ENCODE assay signal across 9 cellular contexts in the genomic region with DNA sequence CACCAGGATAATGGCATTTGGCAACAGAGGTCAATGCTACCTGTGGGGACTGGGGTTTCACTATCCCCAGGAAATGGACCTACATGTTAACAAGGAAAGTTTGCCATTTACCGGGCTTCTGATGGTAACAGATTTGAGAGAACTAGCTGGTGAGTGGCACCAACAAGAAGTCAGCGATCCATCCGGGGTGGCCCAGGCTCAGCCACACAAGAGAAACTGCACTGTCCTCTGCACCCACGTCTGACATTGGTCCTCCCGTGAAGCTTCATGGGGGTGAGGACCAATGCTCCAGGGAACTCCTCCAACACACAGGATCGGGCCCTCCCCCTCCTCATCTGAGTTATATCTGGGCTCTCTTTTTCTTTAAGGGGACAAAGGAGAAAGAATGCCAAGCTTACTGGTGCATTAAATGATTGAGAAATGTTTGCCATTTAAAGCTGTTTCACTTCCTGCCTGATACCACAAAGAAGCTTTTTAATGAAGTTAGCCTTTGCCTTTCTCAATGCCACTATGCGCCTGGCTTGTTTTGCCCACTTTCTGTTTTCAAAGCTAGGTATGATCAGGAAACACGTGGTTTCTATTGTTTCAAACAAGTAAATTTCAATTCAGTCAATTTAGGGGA.
A peak's percentile ranks its signal among the peaks of the same experiment; 100 is the strongest.
DNase-seq lines count a peak whose midpoint lies in the region; ATAC-seq, FAIRE-seq and TF ChIP-seq lines count a peak whose summit lies in the region.
"Had no signal": no experiment of that assay in that cellular context is flagged by ENCODE, and none has a peak within 500 bp of the region (broad histone marks: within the 10 kb centered on the region; RNA-seq: fewer than 3 reads in every experiment).

No MANE protein-coding gene starts in this region.

- peaks cover 20 to 26% of the 10 kb centered on the region in 2 donors for H3K4me1 ChIP-seq in small intestine (ENCODE audit: control insufficient read depth in 2 of 2, insufficient read depth in 1 of 2, low read depth in 1 of 2, low read length in 1 of 2)

- peak overlapping the region; percentile 73 to 82 for H3K27ac ChIP-seq in small intestine (ENCODE audit: low read depth in 1 of 2, low read length in 1 of 2)

- FAIRE-seq in small intestine (lab: Jason Lieb, UNC): no peak

- DNase-seq in GM12864 (ENCODE audit: low read depth): peak; percentile 66
- DNase-seq in activated naive CD8-positive, alpha-beta T cell treated with anti-CD3 and anti-CD28 coated beads, Interleukin-2, amount 50 U/mL, for 24 hours: peak; percentile 32
- DNase-seq in small intestine: no peak
- no peak for DNase-seq in GDM1 (lab: John Stamatoyannopoulos, UW)
- no peak for DNase-seq in NCI-H345 treated with DMSO at 0.1 percent for 48 hours (lab: John Stamatoyannopoulos, UW; ENCODE audit: unreplicated experiment)
- DNase-seq in NCI-H2171 (lab: John Stamatoyannopoulos, UW): no peak
- DNase-seq: IMR-90 had no signal

- H3K36me3 Mint-ChIP-seq in activated naive CD8-positive, alpha-beta T cell treated with anti-CD3 and anti-CD28 coated beads, Interleukin-2, amount 50 U/mL, for 24 hours (ENCODE audit: low read depth): peaks cover 4% of the 10 kb centered on the region

- H3K27ac Mint-ChIP-seq in activated naive CD8-positive, alpha-beta T cell treated with anti-CD3 and anti-CD28 coated beads, Interleukin-2, amount 50 U/mL, for 24 hours: peak overlapping the region; percentile 89

- peaks cover 3% of the 10 kb centered on the region for H3K27me3 Mint-ChIP-seq in activated naive CD8-positive, alpha-beta T cell treated with anti-CD3 and anti-CD28 coated beads, Interleukin-2, amount 50 U/mL, for 24 hours

- ATAC-seq in GM21367 (IDR thresholded peaks at IDR 0.05; ENCODE audit: unreplicated experiment) (peak; percentile 49), HG03558 (IDR thresholded peaks at IDR 0.05; ENCODE audit: extremely low read depth, unreplicated experiment) (peak; percentile 39)
- peak; percentile 8 for ATAC-seq in activated naive CD8-positive, alpha-beta T cell treated with anti-CD3 and anti-CD28 coated beads, Interleukin-2, amount 50 U/mL, for 24 hours

- H3K4me3 ChIP-seq in GM12864 (ENCODE audit: low read depth, low read length) (no peak overlapping the region; the same call in 1 of the 2 replicates), small intestine (ENCODE audit: low read depth in 1 of 2, low read length in 2 of 2) (no peak overlapping the region)

- no peaks in the 10 kb centered on the region for H3K9me3 ChIP-seq in small intestine (ENCODE audit: control insufficient read depth, low read depth)

- peak overlapping the region; percentile 59 for H3K4me3 Mint-ChIP-seq in activated naive CD8-positive, alpha-beta T cell treated with anti-CD3 and anti-CD28 coated beads, Interleukin-2, amount 50 U/mL, for 24 hours

- no peaks in the 10 kb centered on the region for H3K27me3 ChIP-seq in small intestine (ENCODE audit: control insufficient read depth in 2 of 2, insufficient read depth in 2 of 2, low read length in 2 of 2)

- WGBS in small intestine, 3 donors: 36 to 62% (median 46%) methylated on average over 8 of the region's 8 CpGs

- TF ChIP-seq CTCF in GM12864 (IDR thresholded peaks at IDR 0.05; ENCODE audit: low read depth, low read length, missing control alignments): no peak

- peaks cover 2% of the 10 kb centered on the region for H3K9me3 Mint-ChIP-seq in activated naive CD8-positive, alpha-beta T cell treated with anti-CD3 and anti-CD28 coated beads, Interleukin-2, amount 50 U/mL, for 24 hours

- H3K4me1 Mint-ChIP-seq in activated naive CD8-positive, alpha-beta T cell treated with anti-CD3 and anti-CD28 coated beads, Interleukin-2, amount 50 U/mL, for 24 hours: peaks cover 94% of the 10 kb centered on the region

- H3K36me3 ChIP-seq in small intestine (ENCODE audit: control insufficient read depth in 2 of 2, insufficient read depth in 2 of 2, low read length in 2 of 2): no peaks in the 10 kb centered on the region

Comparison
In these comparisons a context has a peak if more than half of its experiments do, and no peak if none do; other contexts are left out.
1. DNase-seq: peak in GM12864 (single experiment) and activated naive CD8-positive, alpha-beta T cell treated with anti-CD3 and anti-CD28 coated beads, Interleukin-2, amount 50 U/mL, for 24 hours (single experiment); none in small intestine (single experiment), GDM1 (single experiment), NCI-H345 treated with DMSO at 0.1 percent for 48 hours (single experiment) and NCI-H2171 (single experiment).
2. Peak in every context shown above with its lines, with median percentiles within 50 percentile points of each other: ATAC-seq.